Comparison of ENCODE assay signal across 9 cellular contexts in the genomic region with DNA sequence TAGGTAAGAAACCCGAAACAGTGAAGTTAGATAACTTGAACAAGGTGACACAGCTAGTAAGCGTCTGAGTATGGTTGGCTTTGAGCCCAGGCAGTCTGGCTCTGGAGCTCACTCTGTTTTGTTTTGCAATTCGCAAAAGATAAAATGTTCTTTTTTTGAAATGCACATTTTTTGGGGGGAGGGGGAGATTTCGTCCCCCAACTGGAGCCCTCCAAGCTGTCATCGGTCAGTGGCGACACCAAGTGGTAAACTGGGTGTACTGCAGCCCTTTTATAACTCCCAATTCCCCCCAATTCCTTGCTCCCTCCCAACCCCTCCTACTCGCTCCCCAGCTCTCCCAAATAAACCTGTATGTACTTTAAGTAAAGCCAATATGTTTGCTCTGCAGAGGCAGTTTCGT.
DNase-seq lines count a peak whose midpoint lies in the region; ATAC-seq and TF ChIP-seq lines count a peak whose summit lies in the region.
"Had no signal": no experiment of that assay in that cellular context is flagged by ENCODE, and none has a peak within 500 bp of the region (broad histone marks: within the 10 kb centered on the region; RNA-seq: fewer than 3 reads in every experiment).

No MANE protein-coding gene starts in this region.

- H3K9me3 Mint-ChIP-seq in activated naive CD4-positive, alpha-beta T cell treated with anti-CD3 and anti-CD28 coated beads, Interleukin-2, amount 10 ng/mL, durations not matched to agents 7 days and 5 days = no peaks in the 10 kb centered on the region

- H3K27ac Mint-ChIP-seq in activated naive CD4-positive, alpha-beta T cell treated with anti-CD3 and anti-CD28 coated beads, Interleukin-2, amount 10 ng/mL, durations not matched to agents 7 days and 5 days = no peak overlapping the region
- H3K27ac Mint-ChIP-seq: activated naive CD8-positive, alpha-beta T cell had no signal

- no peaks in the 10 kb centered on the region for H3K27me3 Mint-ChIP-seq in activated naive CD4-positive, alpha-beta T cell treated with anti-CD3 and anti-CD28 coated beads, Interleukin-2, amount 10 ng/mL, durations not matched to agents 7 days and 5 days
- H3K27me3 Mint-ChIP-seq: activated naive CD8-positive, alpha-beta T cell had no signal

- peaks cover 2% of the 10 kb centered on the region for H3K36me3 Mint-ChIP-seq in activated naive CD4-positive, alpha-beta T cell treated with anti-CD3 and anti-CD28 coated beads, Interleukin-2, amount 10 ng/mL, durations not matched to agents 7 days and 5 days

- CTCF ChIA-PET in activated naive CD4-positive, alpha-beta T cell treated with anti-CD3 and anti-CD28 coated beads, Interleukin-2, amount 10 ng/mL, durations not matched to agents 7 days and 5 days (lab: Charles Lee) = interaction anchor here (0.8 to 8.9 kb wide), 12 partner anchors 9 to 285 kb away, joined by 3 to 62 read pairs (median 4); partner anchors contain the start of genes CCNB3 and USP27X

- no peak for ATAC-seq in GM18505 (IDR thresholded peaks at IDR 0.05; ENCODE audit: unreplicated experiment)

- TF ChIP-seq POLR2A in GM18505 (IDR thresholded peaks at IDR 0.05; ENCODE audit: borderline replicate concordance, extremely low read depth, insufficient read depth, insufficient read length) = no peak

- no peak overlapping the region for H3K4me3 Mint-ChIP-seq in activated naive CD4-positive, alpha-beta T cell treated with anti-CD3 and anti-CD28 coated beads, Interleukin-2, amount 10 ng/mL, durations not matched to agents 7 days and 5 days
- H3K4me3 Mint-ChIP-seq: activated naive CD8-positive, alpha-beta T cell had no signal

- H3K4me1 Mint-ChIP-seq in activated naive CD4-positive, alpha-beta T cell treated with anti-CD3 and anti-CD28 coated beads, Interleukin-2, amount 10 ng/mL, durations not matched to agents 7 days and 5 days = peaks cover 14% of the 10 kb centered on the region

- peak; percentile 0 for DNase-seq in NK-92 treated with Interleukin-12 subunit alpha and Interleukin-12 subunit beta, amount 100 ng/mL, for 24 hours (lab: John Stamatoyannopoulos, UW)
- DNase-seq in NK-92 (lab: John Stamatoyannopoulos, UW; ENCODE audit: unreplicated experiment) (no peak), NCI-H1092 treated with DMSO at 0.1 percent for 48 hours (lab: John Stamatoyannopoulos, UW) (peak; percentile 41), hepatic stellate cell (ENCODE audit: low spot score) (peak; percentile 44), NCI-H446 treated with DMSO at 0.1 percent for 48 hours (lab: John Stamatoyannopoulos, UW) (no peak)
- peak; percentile 46 for DNase-seq in activated naive CD4-positive, alpha-beta T cell treated with anti-CD3 and anti-CD28 coated beads, Interleukin-2, amount 10 ng/mL, durations not matched to agents 7 days and 5 days
- DNase-seq in stimulated activated CD8-positive, alpha-beta memory T cell treated with anti-CD3 and anti-CD28 coated beads, Interleukin-15, amount 100 ng/mL, for 1 hour (ENCODE audit: low read depth) = peak; percentile 1

Comparison
In these comparisons a context has a peak if more than half of its experiments do, and no peak if none do; other contexts are left out.
1. DNase-seq: peak in NK-92 treated with Interleukin-12 subunit alpha and Interleukin-12 subunit beta, amount 100 ng/mL, for 24 hours (single experiment), NCI-H1092 treated with DMSO at 0.1 percent for 48 hours (single experiment), activated naive CD4-positive, alpha-beta T cell treated with anti-CD3 and anti-CD28 coated beads, Interleukin-2, amount 10 ng/mL, durations not matched to agents 7 days and 5 days (single experiment), hepatic stellate cell (single experiment) and stimulated activated CD8-positive, alpha-beta memory T cell treated with anti-CD3 and anti-CD28 coated beads, Interleukin-15, amount 100 ng/mL, for 1 hour (single experiment); none in NK-92 (single experiment) and NCI-H446 treated with DMSO at 0.1 percent for 48 hours (single experiment).